ENCODE assay signal across 11 cellular contexts in the genomic region with DNA sequence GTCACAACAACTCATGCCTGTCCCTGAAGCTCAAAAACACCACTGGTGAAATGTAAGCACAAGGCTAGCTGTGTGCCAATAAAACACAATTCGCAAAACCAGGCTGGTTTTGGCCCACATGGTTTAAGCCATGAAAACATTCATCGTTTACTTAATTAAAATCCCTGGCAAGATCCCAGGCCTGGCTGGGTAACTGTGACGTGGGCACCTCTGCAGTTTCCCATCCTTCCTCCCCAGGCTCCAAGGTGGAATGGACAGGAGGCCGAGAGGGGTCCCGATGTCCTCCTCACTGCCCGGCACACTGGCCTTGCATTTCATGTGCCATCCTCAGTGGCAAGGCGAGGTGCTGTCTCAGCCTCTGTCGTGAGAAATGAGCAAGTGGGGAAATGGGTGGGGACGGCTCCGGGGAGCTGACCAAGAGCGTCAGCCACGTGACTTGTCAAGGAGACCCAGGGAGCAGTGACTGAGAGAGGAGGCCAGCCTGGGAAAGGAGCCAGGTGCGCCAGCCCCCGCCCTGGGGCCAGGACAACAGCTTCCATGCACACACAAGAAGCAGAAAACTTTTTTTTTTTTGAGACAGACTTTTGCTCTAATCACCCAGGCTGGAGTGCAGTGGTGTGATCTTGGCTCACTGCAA.
DNase-seq lines count a peak whose midpoint lies in the region; ATAC-seq, FAIRE-seq and TF ChIP-seq lines count a peak whose summit lies in the region.
"Had no signal": no experiment of that assay in that cellular context is flagged by ENCODE, and none has a peak within 500 bp of the region (broad histone marks: within the 10 kb centered on the region; RNA-seq: fewer than 3 reads in every experiment).

No MANE protein-coding gene starts in this region.

- TF ChIP-seq POLR2A in K562 (conservative IDR thresholded peaks at IDR 0.05) = no peak
- TF ChIP-seq POLR2A in upper lobe of left lung (IDR thresholded peaks at IDR 0.05) = no peak

- ATAC-seq in K562 (peak; percentile 39; the same call in 2 of the 3 replicates), left lobe of liver (peak; percentile 77), upper lobe of left lung (ENCODE audit: low FRiP score in 2 of 2) (peak; percentile 65 to 78), HG02678 (IDR thresholded peaks at IDR 0.05; ENCODE audit: unreplicated experiment) (no peak)
- ATAC-seq: activated CD8-positive, alpha-beta T cell treated with anti-CD3 and anti-CD28 coated beads, Interleukin-2, amount 10 ng/mL, durations not matched to agents 7 days and 5 days had no signal

- no peaks in the 10 kb centered on the region for H3K79me2 ChIP-seq in K562 (ENCODE audit: control insufficient read depth, insufficient read depth, low read length)

- no TSS peak for BruUV-seq in K562 (replicated peaks; lab: Mats Ljungman, UMichigan)

- TF ChIP-seq EP300 in K562 (IDR thresholded peaks at IDR 0.05; ENCODE audit: low read length) (no peak), upper lobe of left lung (IDR thresholded peaks at IDR 0.05) (no peak)

- H3K36me3 ChIP-seq in K562 (ENCODE audit: control insufficient read depth, insufficient read depth, low read length) = no peaks in the 10 kb centered on the region
- no peaks in the 10 kb centered on the region for H3K36me3 ChIP-seq in upper lobe of left lung

- FAIRE-seq in K562 (lab: Jason Lieb, UNC) = peak; percentile 52
- FAIRE-seq: A204.1 had no signal

- no peak overlapping the region for H3K4me3 ChIP-seq in K562
- no peak overlapping the region for H3K4me3 ChIP-seq in upper lobe of left lung
- H3K4me3 ChIP-seq: dorsolateral prefrontal cortex had no signal

- in situ Hi-C loops in K562 (cut with MboI) = no loop called here
- in situ Hi-C loops in KBM-7 (cut with MboI; ENCODE audit: low pct_unique_long_range_greater_than_20kb, low sequenced_read_pairs) = no loop called here

- H3K27me3 ChIP-seq in K562 (ENCODE audit: control insufficient read depth in 2 of 2, insufficient read depth in 2 of 2, low read length in 2 of 2) = peaks cover 2 to 45% of the 10 kb centered on the region in 2 experiments
- H3K27me3 ChIP-seq in upper lobe of left lung = no peaks in the 10 kb centered on the region
- H3K27me3 ChIP-seq: dorsolateral prefrontal cortex had no signal

- intact Hi-C loops in K562 (cut with micrococcal nuclease) = no loop called here

- H3K9me3 ChIP-seq in K562 (replicated peaks; ENCODE audit: control insufficient read depth, insufficient read depth, low read depth, low read length) (no peaks in the 10 kb centered on the region), upper lobe of left lung (no peaks in the 10 kb centered on the region)

- no peak overlapping the region for H3K27ac ChIP-seq in K562 (ENCODE audit: extremely low read depth, low read depth, low read length)
- H3K27ac ChIP-seq in upper lobe of left lung = peak overlapping the region in 1 of 4 donors; percentile 37

- POLR2A ChIA-PET in K562 (lab: Yijun Ruan, JAX) = interaction anchor here (1.0 kb wide), 1 partner anchor 12 kb away, joined by 3 read pairs; no protein-coding TSS in a partner anchor

- no peaks in the 10 kb centered on the region for H3K9me1 ChIP-seq in K562 (ENCODE audit: control insufficient read depth, insufficient read depth, low read length)

- TF ChIP-seq CTCF in K562 (IDR thresholded peaks at IDR 0.05 in 2 of 3, conservative IDR thresholded peaks at IDR 0.05 in 1 of 3; ENCODE audit: insufficient read depth in 2 of 3, low read depth in 1 of 3, low read length in 3 of 3) (no peak), upper lobe of left lung (IDR thresholded peaks at IDR 0.05) (no peak)

- WGBS in K562 (ENCODE audit: insufficient coverage, low coverage, missing lambda C conversion rate) = under 1% methylated on average over 14 of the region's 14 CpGs
- 24 to 55% methylated on average over 13 to 14 of the region's 14 CpGs for WGBS in upper lobe of left lung, 2 donors

- no peak overlapping the region for H2AFZ ChIP-seq in K562 (ENCODE audit: low read depth, low read length)

- peaks cover 4 to 5% of the 10 kb centered on the region in 2 experiments; a peak in 2 of 5 replicates for H3K4me1 ChIP-seq in K562 (replicated peaks in 1 of 2; ENCODE audit: control insufficient read depth in 2 of 2, insufficient read depth in 2 of 2, low read length in 2 of 2)
- H3K4me1 ChIP-seq in upper lobe of left lung = peaks cover 7 to 13% (median 8%) of the 10 kb centered on the region in 4 donors

- H3K4me2 ChIP-seq in K562 (ENCODE audit: insufficient read depth, low read length) = no peak overlapping the region

- no peak for TF ChIP-seq RAD21 in K562 (CRISPR knock-in tag; conservative IDR thresholded peaks at IDR 0.05 in 1 of 2, IDR thresholded peaks at IDR 0.05 in 1 of 2)

- H4K20me1 ChIP-seq in K562 (replicated peaks; ENCODE audit: control insufficient read depth, insufficient read depth, low read length) = no peaks in the 10 kb centered on the region

- peak overlapping the region in 1 of 2 experiments; percentile 51; a peak in 1 of 4 replicates for H3K9ac ChIP-seq in K562 (ENCODE audit: insufficient read depth in 1 of 2, low read depth in 2 of 2, low read length in 2 of 2)

- CTCF ChIA-PET in K562 (lab: Yijun Ruan, JAX; ENCODE audit: low intra/inter-chr PET ratio) = no interaction called here

- DNase-seq in NCI-H1417 (lab: John Stamatoyannopoulos, UW) (peak in 2 of 3 experiments; percentile 15 to 49), NCI-H1417 treated with DMSO at 0.1 percent for 48 hours (lab: John Stamatoyannopoulos, UW) (no peak), K562 (ENCODE audit: extremely low read depth in 1 of 4, low spot score in 3 of 4) (peak in 1 of 4 experiments; percentile 16), left lobe of liver (ENCODE audit: low spot score) (peak; percentile 90), upper lobe of left lung (peak; percentile 81 to 91), NOMO-1 treated with DMSO at 0.1 percent for 48 hours (lab: John Stamatoyannopoulos, UW; ENCODE audit: unreplicated experiment) (no peak), KBM-7 (no peak)
- DNase-seq: activated CD8-positive, alpha-beta T cell treated with anti-CD3 and anti-CD28 coated beads, Interleukin-2, amount 10 ng/mL, durations not matched to agents 7 days and 5 days had no signal

TF ChIP-seq in K562, 482 proteins besides CTCF, POLR2A, EP300 and RAD21:
- TF ChIP-seq, protein P1, sequence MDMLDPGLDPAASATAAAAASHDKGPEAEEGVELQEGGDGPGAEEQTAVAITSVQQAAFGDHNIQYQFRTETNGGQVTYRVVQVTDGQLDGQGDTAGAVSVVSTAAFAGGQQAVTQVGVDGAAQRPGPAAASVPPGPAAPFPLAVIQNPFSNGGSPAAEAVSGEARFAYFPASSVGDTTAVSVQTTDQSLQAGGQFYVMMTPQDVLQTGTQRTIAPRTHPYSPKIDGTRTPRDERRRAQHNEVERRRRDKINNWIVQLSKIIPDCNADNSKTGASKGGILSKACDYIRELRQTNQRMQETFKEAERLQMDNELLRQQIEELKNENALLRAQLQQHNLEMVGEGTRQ (CRISPR knock-in tag; IDR thresholded peaks at IDR 0.05) = peak; percentile 70
- TF ChIP-seq, protein P2, sequence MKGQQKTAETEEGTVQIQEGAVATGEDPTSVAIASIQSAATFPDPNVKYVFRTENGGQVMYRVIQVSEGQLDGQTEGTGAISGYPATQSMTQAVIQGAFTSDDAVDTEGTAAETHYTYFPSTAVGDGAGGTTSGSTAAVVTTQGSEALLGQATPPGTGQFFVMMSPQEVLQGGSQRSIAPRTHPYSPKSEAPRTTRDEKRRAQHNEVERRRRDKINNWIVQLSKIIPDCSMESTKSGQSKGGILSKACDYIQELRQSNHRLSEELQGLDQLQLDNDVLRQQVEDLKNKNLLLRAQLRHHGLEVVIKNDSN (CRISPR knock-in tag; IDR thresholded peaks at IDR 0.05) = peak; percentile 27; the same call in 1 of the 2 replicates
- TF ChIP-seq RAD51 (IDR thresholded peaks at IDR 0.05; ENCODE audit: borderline replicate concordance, low read depth) = peak; percentile 57; the same call in 1 of the 2 replicates
- TF ChIP-seq KLF13 (tag; IDR thresholded peaks at IDR 0.05; ENCODE audit: borderline replicate concordance, low read depth) = no peak
- TF ChIP-seq PURB (CRISPR knock-in tag; IDR thresholded peaks at IDR 0.05; ENCODE audit: low read depth) = no peak

Comparison
In these comparisons a context has a peak if more than half of its experiments do, and no peak if none do; other contexts are left out.
1. DNase-seq: peak in NCI-H1417 (2 of 3), left lobe of liver (single experiment) and upper lobe of left lung (2 of 2); none in NCI-H1417 treated with DMSO at 0.1 percent for 48 hours (single experiment), NOMO-1 treated with DMSO at 0.1 percent for 48 hours (single experiment) and KBM-7 (single experiment).